In genomic region chr14:69315302-69315701, GRCh38 we compare ENCODE assay signal across 17 cellular contexts. TPM values are rescaled to one million over a fixed set of nuclear protein-coding genes. Genes with fewer than 3 reads are reported as not detected.
DNase-seq lines count a peak whose midpoint lies in the region; ATAC-seq, FAIRE-seq and TF ChIP-seq lines count a peak whose summit lies in the region.
"Had no signal": no experiment of that assay in that cellular context is flagged by ENCODE, and none has a peak within 500 bp of the region (broad histone marks: within the 10 kb centered on the region; RNA-seq: fewer than 3 reads in every experiment).

No MANE protein-coding gene starts in this region.

- H3K27me3 ChIP-seq in RWPE2 (ENCODE audit: insufficient read depth, poor library complexity, severe bottlenecking) (no peaks in the 10 kb centered on the region), tibial artery (no peaks in the 10 kb centered on the region), smooth muscle cell (ENCODE audit: low read depth) (peaks cover 6% of the 10 kb centered on the region)
- H3K27me3 ChIP-seq: adrenal gland had no signal

- H2AFZ ChIP-seq in smooth muscle cell (ENCODE audit: low read depth): no peak overlapping the region
- H2AFZ ChIP-seq: PC-9 had no signal

- no peak for FAIRE-seq in kidney (lab: Jason Lieb, UNC)
- FAIRE-seq: colon had no signal

- 85% methylated on average over 4 of the region's 4 CpGs for WGBS in smooth muscle cell (ENCODE audit: low lambda C conversion rate)

- H3K79me2 ChIP-seq in smooth muscle cell (ENCODE audit: low read depth): no peaks in the 10 kb centered on the region

- H4K20me1 ChIP-seq in smooth muscle cell (ENCODE audit: low read depth): no peaks in the 10 kb centered on the region

- TF ChIP-seq CTCF in RWPE2 (IDR thresholded peaks at IDR 0.05; ENCODE audit: poor library complexity, severe bottlenecking) (no peak), kidney (IDR thresholded peaks at IDR 0.05; ENCODE audit: borderline replicate concordance, extremely low read depth, insufficient read depth) (no peak), tibial artery (IDR thresholded peaks at IDR 0.05) (no peak), smooth muscle cell (IDR thresholded peaks at IDR 0.05; ENCODE audit: borderline replicate concordance, insufficient read depth, poor library complexity, severe bottlenecking) (no peak)

- ATAC-seq in RWPE2 (ENCODE audit: low read depth) (no peak), GM18861 (IDR thresholded peaks at IDR 0.05; ENCODE audit: unreplicated experiment) (no peak)
- ATAC-seq: activated CD4-positive, CD25-positive, alpha-beta regulatory T cell treated with anti-CD3 and anti-CD28 coated beads, Interleukin-2, amount 50 U/mL, for 24 hours; activated T-cell treated with anti-CD3 and anti-CD28 coated beads, Interleukin-2, amount 50 U/mL, for 4 hours had no signal

- H3K9me3 ChIP-seq in RWPE2 (ENCODE audit: severe bottlenecking) (no peaks in the 10 kb centered on the region), kidney (ENCODE audit: control insufficient read depth in 1 of 2, low read length in 2 of 2) (no peaks in the 10 kb centered on the region), tibial artery (no peaks in the 10 kb centered on the region), smooth muscle cell (replicated peaks; ENCODE audit: low read depth) (no peaks in the 10 kb centered on the region)
- H3K9me3 ChIP-seq: adrenal gland, neutrophil had no signal

- H3K9ac ChIP-seq in kidney (ENCODE audit: low read length in 2 of 2) (no peak overlapping the region), smooth muscle cell (ENCODE audit: low read depth) (no peak overlapping the region)

- DNase-seq in activated CD8-positive, alpha-beta memory T cell treated with anti-CD3 and anti-CD28 coated beads for 24 hours: peak; percentile 35
- no peak for DNase-seq in activated CD8-positive, alpha-beta memory T cell treated with anti-CD3 and anti-CD28 coated beads, Interleukin-2, amount 50 U/mL, for 4 hours
- peak; percentile 54 for DNase-seq in RWPE2 (ENCODE audit: low spot score)
- peak; percentile 25 for DNase-seq in kidney
- peak in 1 of 2 donors; percentile 55 for DNase-seq in tibial artery
- DNase-seq in GM19238 (ENCODE audit: insufficient read length, low spot score): no peak
- no peak for DNase-seq in smooth muscle cell (lab: John Stamatoyannopoulos, UW; ENCODE audit: unreplicated experiment)
- DNase-seq: activated T-cell treated with anti-CD3 and anti-CD28 coated beads, Interleukin-2, amount 50 U/mL, for 4 hours; PC-9; T-helper 1 cell had no signal

- H3K4me1 ChIP-seq in RWPE2 (ENCODE audit: insufficient read depth, poor library complexity, severe bottlenecking) (no peaks in the 10 kb centered on the region), kidney (ENCODE audit: control insufficient read depth in 1 of 2, insufficient read depth in 1 of 2, low read depth in 1 of 2, low read length in 2 of 2) (no peaks in the 10 kb centered on the region), tibial artery (peaks cover 0 to 25% (median 14%) of the 10 kb centered on the region in 4 donors), smooth muscle cell (ENCODE audit: low read depth) (peaks cover 5% of the 10 kb centered on the region)

- H3K4me2 ChIP-seq in smooth muscle cell: no peak overlapping the region
- H3K4me2 ChIP-seq: PC-9 had no signal

- H3K36me3 ChIP-seq in RWPE2 (ENCODE audit: low read depth): no peaks in the 10 kb centered on the region
- no peaks in the 10 kb centered on the region for H3K36me3 ChIP-seq in kidney (ENCODE audit: control insufficient read depth in 1 of 2, insufficient read depth in 2 of 2, low read length in 2 of 2)
- H3K36me3 ChIP-seq in tibial artery: no peaks in the 10 kb centered on the region
- no peaks in the 10 kb centered on the region for H3K36me3 ChIP-seq in smooth muscle cell (ENCODE audit: low read depth)
- H3K36me3 ChIP-seq: adrenal gland, neutrophil had no signal

- no peak overlapping the region for H3K4me3 ChIP-seq in RWPE2 (ENCODE audit: severe bottlenecking)
- no peak overlapping the region for H3K4me3 ChIP-seq in kidney (ENCODE audit: low read length in 2 of 2)
- no peak overlapping the region for H3K4me3 ChIP-seq in tibial artery
- no peak overlapping the region for H3K4me3 ChIP-seq in smooth muscle cell
- H3K4me3 ChIP-seq: adrenal gland, PC-9 had no signal

- intact Hi-C loops in kidney (cut with DNase I) (no loop called here), tibial artery (cut with DNase I; ENCODE audit: low total_unique reads) (no loop called here)

- H3F3A ChIP-seq in smooth muscle cell (ENCODE audit: low read depth): no peaks in the 10 kb centered on the region

- no peak overlapping the region for H3K27ac ChIP-seq in RWPE2 (ENCODE audit: poor library complexity, severe bottlenecking)
- H3K27ac ChIP-seq in kidney (ENCODE audit: low read depth in 2 of 2, low read length in 2 of 2): no peak overlapping the region
- H3K27ac ChIP-seq in tibial artery: peak overlapping the region; percentile 2 to 46
- no peak overlapping the region for H3K27ac ChIP-seq in smooth muscle cell (ENCODE audit: low read depth)
- H3K27ac ChIP-seq: adrenal gland, HL-60, neutrophil, PC-9 had no signal

RNA-seq across cellular contexts. Expression of gene GALNT16, which starts 55.3 kb away (rescaled TPM):
- total RNA-seq in kidney (13.1 TPM), smooth muscle cell (0.04 and 4.7 TPM in 2 replicates)
- polyA plus RNA-seq in kidney (ENCODE audit: insufficient read depth, low read depth, low replicate concordance) (15.2 TPM), smooth muscle cell (0.54 and 0.58 TPM in 2 replicates)
- total RNA-seq: lung microvascular endothelial cell had no signal

Comparison
In these comparisons a context has a peak if more than half of its experiments do, and no peak if none do; other contexts are left out.
1. DNase-seq: peak in activated CD8-positive, alpha-beta memory T cell treated with anti-CD3 and anti-CD28 coated beads for 24 hours (single experiment), RWPE2 (single experiment) and kidney (single experiment); none in activated CD8-positive, alpha-beta memory T cell treated with anti-CD3 and anti-CD28 coated beads, Interleukin-2, amount 50 U/mL, for 4 hours (single experiment), GM19238 (single experiment) and smooth muscle cell (single experiment).
2. H3K27ac ChIP-seq: peak in tibial artery (2 of 2); none in RWPE2 (single experiment), kidney (0 of 2) and smooth muscle cell (single experiment).